ENCODE assay signal across 1 cellular context in the genomic region with DNA sequence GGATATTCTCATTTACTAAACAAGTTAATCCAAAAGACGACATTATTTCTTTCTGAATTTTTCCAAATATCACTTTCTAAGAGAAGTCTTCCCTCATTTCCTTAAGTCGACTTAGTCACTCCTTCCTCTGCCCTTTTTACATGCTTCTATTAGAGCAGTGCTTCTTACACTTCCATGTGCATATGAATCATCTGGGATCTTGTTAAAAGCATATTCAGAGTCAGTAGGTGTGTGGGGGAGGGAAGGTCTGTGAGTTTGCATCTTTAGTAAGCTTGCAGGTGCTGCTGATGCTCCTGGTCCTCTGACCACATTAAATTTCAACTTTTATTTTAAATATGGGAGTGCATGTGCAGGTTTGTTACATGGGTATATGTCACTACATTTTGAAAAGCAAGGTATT.
TF ChIP-seq lines count a peak whose summit lies in the region.

No MANE protein-coding gene starts in this region.

TF ChIP-seq in GM23338, 12 proteins besides CTCF, POLR2A, EP300 and RAD21 (continued from another document):
- TF ChIP-seq ZNF462 (CRISPR knock-in tag; IDR thresholded peaks at IDR 0.05) (no peak), STAT1 (IDR thresholded peaks at IDR 0.05; ENCODE audit: unreplicated experiment) (no peak), ZNF114 (CRISPR knock-in tag; IDR thresholded peaks at IDR 0.05) (no peak), EZH2 (IDR thresholded peaks at IDR 0.05; ENCODE audit: low read depth, unreplicated experiment) (no peak), EZH2phosphoT487 (IDR thresholded peaks at IDR 0.05; ENCODE audit: unreplicated experiment) (no peak), JUNB (IDR thresholded peaks at IDR 0.05; ENCODE audit: unreplicated experiment) (no peak), ZNF331 (CRISPR knock-in tag; IDR thresholded peaks at IDR 0.05; ENCODE audit: low read depth) (no peak)
- TF ChIP-seq, protein P1, sequence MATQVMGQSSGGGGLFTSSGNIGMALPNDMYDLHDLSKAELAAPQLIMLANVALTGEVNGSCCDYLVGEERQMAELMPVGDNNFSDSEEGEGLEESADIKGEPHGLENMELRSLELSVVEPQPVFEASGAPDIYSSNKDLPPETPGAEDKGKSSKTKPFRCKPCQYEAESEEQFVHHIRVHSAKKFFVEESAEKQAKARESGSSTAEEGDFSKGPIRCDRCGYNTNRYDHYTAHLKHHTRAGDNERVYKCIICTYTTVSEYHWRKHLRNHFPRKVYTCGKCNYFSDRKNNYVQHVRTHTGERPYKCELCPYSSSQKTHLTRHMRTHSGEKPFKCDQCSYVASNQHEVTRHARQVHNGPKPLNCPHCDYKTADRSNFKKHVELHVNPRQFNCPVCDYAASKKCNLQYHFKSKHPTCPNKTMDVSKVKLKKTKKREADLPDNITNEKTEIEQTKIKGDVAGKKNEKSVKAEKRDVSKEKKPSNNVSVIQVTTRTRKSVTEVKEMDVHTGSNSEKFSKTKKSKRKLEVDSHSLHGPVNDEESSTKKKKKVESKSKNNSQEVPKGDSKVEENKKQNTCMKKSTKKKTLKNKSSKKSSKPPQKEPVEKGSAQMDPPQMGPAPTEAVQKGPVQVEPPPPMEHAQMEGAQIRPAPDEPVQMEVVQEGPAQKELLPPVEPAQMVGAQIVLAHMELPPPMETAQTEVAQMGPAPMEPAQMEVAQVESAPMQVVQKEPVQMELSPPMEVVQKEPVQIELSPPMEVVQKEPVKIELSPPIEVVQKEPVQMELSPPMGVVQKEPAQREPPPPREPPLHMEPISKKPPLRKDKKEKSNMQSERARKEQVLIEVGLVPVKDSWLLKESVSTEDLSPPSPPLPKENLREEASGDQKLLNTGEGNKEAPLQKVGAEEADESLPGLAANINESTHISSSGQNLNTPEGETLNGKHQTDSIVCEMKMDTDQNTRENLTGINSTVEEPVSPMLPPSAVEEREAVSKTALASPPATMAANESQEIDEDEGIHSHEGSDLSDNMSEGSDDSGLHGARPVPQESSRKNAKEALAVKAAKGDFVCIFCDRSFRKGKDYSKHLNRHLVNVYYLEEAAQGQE (IDR thresholded peaks at IDR 0.05; ENCODE audit: unreplicated experiment), result no peak
